Comparison of ENCODE assay signal across 21 cellular contexts in the genomic region with DNA sequence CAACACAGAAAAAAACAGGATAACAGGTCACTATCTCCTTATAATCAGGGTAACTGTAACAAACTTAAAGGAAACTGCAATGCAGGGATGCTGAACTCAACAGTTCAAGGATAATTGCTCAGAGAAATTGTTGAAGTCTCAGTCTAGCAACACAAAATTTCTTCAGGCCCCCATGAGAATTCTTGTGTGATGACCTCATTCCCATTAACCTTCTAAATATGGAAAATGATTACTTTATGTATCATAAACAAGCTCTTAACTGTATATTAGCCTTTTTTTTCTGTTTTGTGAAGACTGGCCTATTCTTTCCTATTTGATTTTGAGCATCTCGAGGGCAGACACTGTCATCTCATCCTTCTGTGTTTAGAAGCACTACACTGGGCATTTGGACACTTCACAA.
"Had no signal": no experiment of that assay in that cellular context is flagged by ENCODE, and none has a peak within 500 bp of the region (broad histone marks: within the 10 kb centered on the region; RNA-seq: fewer than 3 reads in every experiment).

No MANE protein-coding gene starts in this region.

- H3K27ac ChIP-seq: adrenal gland, dorsolateral prefrontal cortex, esophagus squamous epithelium, heart right ventricle, neutrophil, ovary, prostate gland, transverse colon had no signal

- FAIRE-seq: astrocyte, colon had no signal

- H3K36me3 ChIP-seq: adrenal gland, esophagus squamous epithelium, heart right ventricle, neutrophil, ovary, prostate gland, right atrium auricular region, transverse colon had no signal

- ATAC-seq: activated CD4-positive, CD25-positive, alpha-beta regulatory T cell treated with anti-CD3 and anti-CD28 coated beads, Interleukin-2, amount 50 U/mL, for 24 hours; activated CD8-positive, alpha-beta memory T cell treated with anti-CD3 and anti-CD28 coated beads, Interleukin-2, amount 10 ng/mL, durations not matched to agents 7 days and 5 days; activated CD8-positive, alpha-beta T cell treated with anti-CD3 and anti-CD28 coated beads for 36 hours; activated naive CD4-positive, alpha-beta T cell treated with anti-CD3 and anti-CD28 coated beads, Interleukin-2, amount 50 U/mL, for 72 hours; effector memory CD8-positive, alpha-beta T cell; heart right ventricle; left cardiac atrium had no signal

- H3K4me3 ChIP-seq: adrenal gland, dorsolateral prefrontal cortex, esophagus squamous epithelium, heart right ventricle, ovary, prostate gland, right atrium auricular region, transverse colon had no signal

- H3K4me1 ChIP-seq: adrenal gland, esophagus squamous epithelium, prostate gland, transverse colon had no signal

- H3K9me3 ChIP-seq: adrenal gland, esophagus squamous epithelium, heart right ventricle, neutrophil, ovary, prostate gland, right atrium auricular region, transverse colon had no signal

- H3K27me3 ChIP-seq: adrenal gland, dorsolateral prefrontal cortex, esophagus squamous epithelium, heart right ventricle, neutrophil, ovary, right atrium auricular region, transverse colon had no signal

- DNase-seq: activated CD4-positive, alpha-beta T cell treated with anti-CD3 and anti-CD28 coated beads, Interleukin-2, amount 10 ng/mL, durations not matched to agents 7 days and 5 days; activated CD8-positive, alpha-beta memory T cell treated with anti-CD3 and anti-CD28 coated beads, Interleukin-2, amount 10 ng/mL, durations not matched to agents 7 days and 5 days; activated CD8-positive, alpha-beta T cell treated with anti-CD3 and anti-CD28 coated beads for 36 hours; adrenal gland; dorsolateral prefrontal cortex; effector memory CD8-positive, alpha-beta T cell; esophagus squamous epithelium; heart right ventricle; islet precursor cell; left cardiac atrium; ovary; stimulated activated CD4-positive, alpha-beta T cell treated with anti-CD3 and anti-CD28 coated beads, Interleukin-12 subunit alpha, Interleukin-12 subunit beta, amount 100 ng/mL, for 4 hours; stimulated activated CD4-positive, alpha-beta T cell treated with anti-CD3 and anti-CD28 coated beads, Interleukin-4, amount 100 ng/mL, for 4 hours; transverse colon had no signal
